ENCODE assay signal across 28 cellular contexts in the genomic region with DNA sequence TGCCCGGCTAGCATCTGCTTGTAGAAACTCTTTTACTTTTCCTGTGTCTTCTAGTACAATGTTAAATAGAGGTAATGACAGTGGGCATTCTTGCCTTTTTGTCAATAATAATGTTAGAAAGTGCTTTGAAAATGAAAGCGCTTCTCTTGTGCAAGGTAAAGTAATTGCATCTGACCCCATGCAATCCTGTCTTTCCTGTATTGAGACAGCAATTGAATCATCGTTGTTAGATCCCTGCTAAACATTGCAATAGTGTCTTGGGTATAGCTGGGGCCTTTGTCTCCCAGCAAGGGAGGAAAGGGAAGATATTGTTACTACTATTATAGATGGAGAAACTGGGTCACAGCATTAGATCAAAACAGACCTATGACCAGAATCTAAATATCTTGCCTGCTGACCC.
"Had no signal": no experiment of that assay in that cellular context is flagged by ENCODE, and none has a peak within 500 bp of the region (broad histone marks: within the 10 kb centered on the region; RNA-seq: fewer than 3 reads in every experiment).

No MANE protein-coding gene starts in this region.

- ATAC-seq: activated CD4-positive, CD25-positive, alpha-beta regulatory T cell treated with anti-CD3 and anti-CD28 coated beads, Interleukin-2, amount 50 U/mL, for 24 hours; activated naive CD8-positive, alpha-beta T cell treated with anti-CD3 and anti-CD28 coated beads, Interleukin-2, amount 50 U/mL, for 24 hours; activated T-cell treated with anti-CD3 and anti-CD28 coated beads, Interleukin-2, amount 50 U/mL, for 4 hours; left lung; lower lobe of right lung; natural killer cell; right cardiac atrium had no signal

- H3K4me3 Mint-ChIP-seq: activated CD4-positive, alpha-beta memory T cell treated with anti-CD3 and anti-CD28 coated beads, Interleukin-2, amount 10 ng/mL, durations not matched to agents 7 days and 5 days; activated CD4-positive, alpha-beta T cell treated with anti-CD3 and anti-CD28 coated beads, Interleukin-2, amount 10 ng/mL, durations not matched to agents 24 days and 14 days; activated naive CD4-positive, alpha-beta T cell treated with anti-CD3 and anti-CD28 coated beads, Interleukin-2, amount 50 U/mL, for 24 hours; activated naive CD8-positive, alpha-beta T cell treated with anti-CD3 and anti-CD28 coated beads, Interleukin-2, amount 50 U/mL, for 24 hours; activated T-cell treated with anti-CD3 and anti-CD28 coated beads, Interleukin-2, amount 50 U/mL, for 4 hours; immature natural killer cell; natural killer cell; T-helper 1 cell treated with Interleukin-12 subunit alpha and Interleukin-12 subunit beta and Interleukin-4 antibody, amounts not matched to agents 30 μg/mL and 1 μg/mL, for 36 hours had no signal

- H3K4me1 ChIP-seq: left lung, lower lobe of right lung, tibial nerve had no signal

- H3K36me3 ChIP-seq: cardiac muscle cell, left lung, lower lobe of right lung, tibial nerve had no signal

- H3K9me3 ChIP-seq: left lung, lower lobe of right lung, tibial nerve had no signal

- FAIRE-seq: TTC549 had no signal

- DNase-seq: activated CD4-positive, alpha-beta memory T cell treated with anti-CD3 and anti-CD28 coated beads, Interleukin-2, amount 10 ng/mL, durations not matched to agents 7 days and 5 days; activated CD4-positive, alpha-beta T cell treated with anti-CD3 and anti-CD28 coated beads, Interleukin-2, amount 10 ng/mL, durations not matched to agents 24 days and 14 days; activated naive CD8-positive, alpha-beta T cell treated with anti-CD3 and anti-CD28 coated beads, Interleukin-2, amount 50 U/mL, for 24 hours; activated T-cell treated with anti-CD3 and anti-CD28 coated beads, Interleukin-2, amount 50 U/mL, for 4 hours; cerebellar nuclear complex; dorsolateral prefrontal cortex; effector memory CD4-positive, alpha-beta T cell; erythroblast; foreskin melanocyte; immature natural killer cell; left lung; lower lobe of right lung; mesendoderm; natural killer cell; right cardiac atrium; stimulated activated CD4-positive, alpha-beta T cell treated with anti-CD3 and anti-CD28 coated beads, Interleukin-2, amount 100 ng/mL, for 48 hours; stimulated activated naive CD4-positive, alpha-beta T cell treated with Interleukin-2 at 50 U/mL for 16 hours; SW 1271; T-helper 9 cell had no signal

- H3K4me3 ChIP-seq: cardiac muscle cell, coronary artery, dorsolateral prefrontal cortex, left lung, lower lobe of right lung, tibial nerve had no signal

- H3K36me3 Mint-ChIP-seq: activated naive CD4-positive, alpha-beta T cell treated with anti-CD3 and anti-CD28 coated beads, Interleukin-2, amount 50 U/mL, for 24 hours; immature natural killer cell; natural killer cell had no signal

- H3K27me3 ChIP-seq: cardiac muscle cell, left lung, tibial nerve had no signal

- H3K4me1 Mint-ChIP-seq: activated CD4-positive, alpha-beta memory T cell treated with anti-CD3 and anti-CD28 coated beads, Interleukin-2, amount 10 ng/mL, durations not matched to agents 7 days and 5 days; activated CD4-positive, alpha-beta T cell treated with anti-CD3 and anti-CD28 coated beads, Interleukin-2, amount 10 ng/mL, durations not matched to agents 24 days and 14 days; activated naive CD4-positive, alpha-beta T cell treated with anti-CD3 and anti-CD28 coated beads, Interleukin-2, amount 50 U/mL, for 24 hours; activated naive CD8-positive, alpha-beta T cell treated with anti-CD3 and anti-CD28 coated beads, Interleukin-2, amount 50 U/mL, for 24 hours; immature natural killer cell; natural killer cell had no signal

- H3K27me3 Mint-ChIP-seq: activated naive CD4-positive, alpha-beta T cell treated with anti-CD3 and anti-CD28 coated beads, Interleukin-2, amount 50 U/mL, for 24 hours had no signal

- H3K27ac ChIP-seq: cardiac muscle cell, coronary artery, dorsolateral prefrontal cortex, left lung, lower lobe of right lung, tibial nerve, VCaP had no signal

- H3K9me3 Mint-ChIP-seq: activated CD4-positive, alpha-beta memory T cell treated with anti-CD3 and anti-CD28 coated beads, Interleukin-2, amount 10 ng/mL, durations not matched to agents 7 days and 5 days; activated CD4-positive, alpha-beta T cell treated with anti-CD3 and anti-CD28 coated beads, Interleukin-2, amount 10 ng/mL, durations not matched to agents 24 days and 14 days; activated naive CD4-positive, alpha-beta T cell treated with anti-CD3 and anti-CD28 coated beads, Interleukin-2, amount 50 U/mL, for 24 hours; activated naive CD8-positive, alpha-beta T cell treated with anti-CD3 and anti-CD28 coated beads, Interleukin-2, amount 50 U/mL, for 24 hours; activated T-cell treated with anti-CD3 and anti-CD28 coated beads, Interleukin-2, amount 50 U/mL, for 4 hours; activated T-helper 2 cell treated with anti-CD3 and anti-CD28 coated beads, Interferon-gamma antibody, Interleukin-2, Interleukin-4, amounts not matched to agents 10 μg/mL and 5 μg/mL and 100 μg/mL, durations not matched to agents 14 hours and 24 hours and 36 hours; immature natural killer cell; natural killer cell; T-helper 1 cell treated with Interleukin-12 subunit alpha and Interleukin-12 subunit beta and Interleukin-4 antibody, amounts not matched to agents 30 μg/mL and 1 μg/mL, for 36 hours had no signal

- H3K27ac Mint-ChIP-seq: activated CD4-positive, alpha-beta memory T cell treated with anti-CD3 and anti-CD28 coated beads, Interleukin-2, amount 10 ng/mL, durations not matched to agents 7 days and 5 days; activated CD4-positive, alpha-beta T cell treated with anti-CD3 and anti-CD28 coated beads, Interleukin-2, amount 10 ng/mL, durations not matched to agents 24 days and 14 days; activated naive CD4-positive, alpha-beta T cell treated with anti-CD3 and anti-CD28 coated beads, Interleukin-2, amount 50 U/mL, for 24 hours; activated naive CD8-positive, alpha-beta T cell treated with anti-CD3 and anti-CD28 coated beads, Interleukin-2, amount 50 U/mL, for 24 hours; activated T-helper 2 cell treated with anti-CD3 and anti-CD28 coated beads, Interferon-gamma antibody, Interleukin-2, Interleukin-4, amounts not matched to agents 10 μg/mL and 5 μg/mL and 100 μg/mL, durations not matched to agents 14 hours and 24 hours and 36 hours; immature natural killer cell; natural killer cell; T-helper 1 cell treated with Interleukin-12 subunit alpha and Interleukin-12 subunit beta and Interleukin-4 antibody, amounts not matched to agents 30 μg/mL and 1 μg/mL, for 36 hours had no signal
